Comparison of ENCODE assay signal across 9 cellular contexts in genomic region chr16:69481901-69482341, GRCh38. TPM values are rescaled to one million over a fixed set of nuclear protein-coding genes. Genes with fewer than 3 reads are reported as not detected.
DNase-seq lines count a peak whose midpoint lies in the region; ATAC-seq and TF ChIP-seq lines count a peak whose summit lies in the region.
"Had no signal": no experiment of that assay in that cellular context is flagged by ENCODE, and none has a peak within 500 bp of the region (broad histone marks: within the 10 kb centered on the region; RNA-seq: fewer than 3 reads in every experiment).

No MANE protein-coding gene starts in this region.

- WGBS in liver = 44% methylated on average over 12 of the region's 12 CpGs

- H3K4me3 Mint-ChIP-seq in chondrocyte (ENCODE audit: unreplicated experiment) = no peak overlapping the region

- DNase-seq in NCI-H2107 (lab: John Stamatoyannopoulos, UW) (peak; percentile 17), chondrocyte (ENCODE audit: low spot score) (no peak), thoracic aorta (ENCODE audit: low spot score) (peak; percentile 49), COLO829 (ENCODE audit: low spot score) (no peak), A172 (ENCODE audit: low spot score) (no peak)
- DNase-seq: PC-3 had no signal

- no peaks in the 10 kb centered on the region for H3K27me3 Mint-ChIP-seq in chondrocyte (ENCODE audit: low read depth)

- TF ChIP-seq CTCF in chondrocyte (IDR thresholded peaks at IDR 0.05) (no peak), liver (IDR thresholded peaks at IDR 0.05; ENCODE audit: low read depth, low read length, missing input control) (peak; percentile 3), thoracic aorta (IDR thresholded peaks at IDR 0.05) (peak; percentile 27)

- H3K4me1 ChIP-seq in liver (ENCODE audit: control insufficient read depth in 4 of 4, insufficient read depth in 4 of 4, low read length in 3 of 4) (peaks cover 0 to 10% (median 0%) of the 10 kb centered on the region in 4 donors), thoracic aorta (ENCODE audit: control insufficient read depth in 1 of 2, low read depth in 2 of 2) (peaks cover 7 to 14% of the 10 kb centered on the region in 2 donors)

- peak overlapping the region in 1 of 2 donors; percentile 61 for H3K27ac ChIP-seq in liver (ENCODE audit: low read depth in 1 of 2, low read length in 2 of 2)
- H3K27ac ChIP-seq in thoracic aorta = peak overlapping the region; percentile 85 to 90

- H3K36me3 ChIP-seq in liver (ENCODE audit: control insufficient read depth in 4 of 4, insufficient read depth in 3 of 4, low read depth in 1 of 4, low read length in 3 of 4) = no peaks in the 10 kb centered on the region
- H3K36me3 ChIP-seq in thoracic aorta = no peaks in the 10 kb centered on the region

- H3K27me3 ChIP-seq in liver (ENCODE audit: control insufficient read depth in 4 of 4, insufficient read depth in 4 of 4, low read length in 3 of 4) (no peaks in the 10 kb centered on the region), thoracic aorta (replicated peaks; ENCODE audit: insufficient read depth) (no peaks in the 10 kb centered on the region)

- H3K36me3 Mint-ChIP-seq in chondrocyte (ENCODE audit: low read depth) = no peaks in the 10 kb centered on the region

- H3K27ac Mint-ChIP-seq in chondrocyte (ENCODE audit: unreplicated experiment) = peak overlapping the region; percentile 57

- ATAC-seq in thoracic aorta (ENCODE audit: insufficient number of reproducible peaks, low FRiP score, low read depth) (peak; percentile 31), HG03442 (IDR thresholded peaks at IDR 0.05; ENCODE audit: unreplicated experiment) (no peak), GM18909 (IDR thresholded peaks at IDR 0.05; ENCODE audit: poor library complexity, unreplicated experiment) (no peak)
- ATAC-seq: PC-3 had no signal

- peaks cover 4% of the 10 kb centered on the region for H3K9me3 Mint-ChIP-seq in chondrocyte (ENCODE audit: low read depth)

- peak; percentile 51 to 62 for TF ChIP-seq RAD21 in liver (IDR thresholded peaks at IDR 0.05)

- H3K9me3 ChIP-seq in liver (ENCODE audit: control insufficient read depth in 4 of 4, low read length in 3 of 4) (no peaks in the 10 kb centered on the region), thoracic aorta (no peaks in the 10 kb centered on the region)

- H3K4me3 ChIP-seq in liver (ENCODE audit: low read depth in 1 of 3, low read length in 3 of 3) (no peak overlapping the region), thoracic aorta (peak overlapping the region; percentile 68)

- peaks cover 23% of the 10 kb centered on the region for H3K4me1 Mint-ChIP-seq in chondrocyte (ENCODE audit: low read depth)

- no peak overlapping the region for H3K9ac ChIP-seq in liver (ENCODE audit: low read depth in 1 of 2, low read length in 2 of 2)

TF ChIP-seq in liver, 16 proteins besides CTCF, POLR2A, EP300 and RAD21:
- peak; percentile 76 for TF ChIP-seq NR2F2 (IDR thresholded peaks at IDR 0.05)
- TF ChIP-seq JUND (IDR thresholded peaks at IDR 0.05) = no peak
- TF ChIP-seq HNF4A (conservative IDR thresholded peaks at IDR 0.05) = no peak
- TF ChIP-seq HNF4G (IDR thresholded peaks at IDR 0.05) = no peak

RNA-seq across cellular contexts. Expression of gene CYB5B, which starts 57.5 kb away (rescaled TPM):
- total RNA-seq in chondrocyte = 67.3 to 75.5 TPM (median 71.8 TPM) in 3 replicates
- total RNA-seq in liver = 10 to 100 TPM; 50.8 to 86.3 TPM
- polyA plus RNA-seq in liver = 10 to 100 TPM; 38.7 to 40.8 TPM
- total RNA-seq in thoracic aorta = 10 to 100 TPM; 12.0 to 54.5 TPM
- 213 and 231 TPM in 2 replicates for total RNA-seq in A172 (2014; rRNA removed; shearing (Covaris generic))

Comparison
In these comparisons a context has a peak if more than half of its experiments do, and no peak if none do; other contexts are left out.
1. DNase-seq: peak in NCI-H2107 (single experiment) and thoracic aorta (single experiment); none in chondrocyte (single experiment), COLO829 (single experiment) and A172 (single experiment).